ENCODE assay signal across 25 cellular contexts in the genomic region with DNA sequence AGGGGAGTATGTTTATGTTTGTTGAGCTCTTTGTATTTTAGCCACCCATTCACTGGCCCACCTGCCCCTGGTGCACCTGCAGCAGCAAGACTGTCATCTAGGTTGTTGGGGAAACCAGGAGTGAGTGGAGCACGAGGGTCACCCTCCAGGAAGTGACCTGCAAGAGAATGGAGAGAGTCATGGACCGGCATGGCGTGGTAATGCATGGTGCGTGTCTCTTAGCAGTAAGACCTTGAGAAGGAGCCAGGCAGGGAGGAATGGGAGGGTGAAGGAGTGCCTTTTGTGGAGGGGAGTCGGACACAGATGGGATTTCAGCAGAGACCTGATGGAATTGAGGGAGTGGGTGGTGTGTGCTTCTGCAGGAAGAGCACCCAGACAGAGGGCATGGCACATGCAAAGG. TPM values are rescaled to one million over a fixed set of nuclear protein-coding genes. Genes with fewer than 3 reads are reported as not detected.
A peak's percentile ranks its signal among the peaks of the same experiment; 100 is the strongest.
DNase-seq lines count a peak whose midpoint lies in the region; ATAC-seq, FAIRE-seq and TF ChIP-seq lines count a peak whose summit lies in the region.
"Had no signal": no experiment of that assay in that cellular context is flagged by ENCODE, and none has a peak within 500 bp of the region (broad histone marks: within the 10 kb centered on the region; RNA-seq: fewer than 3 reads in every experiment).

No MANE protein-coding gene starts in this region.

- POLR2A ChIA-PET in HepG2 (lab: Yijun Ruan, JAX): no interaction called here

- no peak for TF ChIP-seq CTCF in VCaP (conservative IDR thresholded peaks at IDR 0.05)
- TF ChIP-seq CTCF in stomach (IDR thresholded peaks at IDR 0.05): no peak
- TF ChIP-seq CTCF in ovary (IDR thresholded peaks at IDR 0.05): no peak
- no peak for TF ChIP-seq CTCF in HepG2 (CRISPR knock-in tag; IDR thresholded peaks at IDR 0.05)

- H3K9me3 ChIP-seq in stomach: peaks cover 0 to 24% (median 18%) of the 10 kb centered on the region in 4 donors
- H3K9me3 ChIP-seq in ovary: no peaks in the 10 kb centered on the region
- H3K9me3 ChIP-seq in HepG2 (ENCODE audit: low read length): peaks cover 8% of the 10 kb centered on the region

- H3K36me3 ChIP-seq in stomach (no peaks in the 10 kb centered on the region), ovary (no peaks in the 10 kb centered on the region), HepG2 (replicated peaks in 1 of 2; ENCODE audit: control insufficient read depth in 1 of 2, insufficient read depth in 2 of 2, low read length in 2 of 2) (no peaks in the 10 kb centered on the region)
- H3K36me3 ChIP-seq: gastrocnemius medialis, thoracic aorta had no signal

- TF ChIP-seq RAD21 in HepG2 (CRISPR knock-in tag; IDR thresholded peaks at IDR 0.05): no peak

- ATAC-seq in HepG2: no peak
- ATAC-seq: activated CD8-positive, alpha-beta T cell treated with anti-CD3 and anti-CD28 coated beads, Interleukin-2, amount 10 ng/mL, durations not matched to agents 7 days and 5 days; gastrocnemius medialis had no signal

- H2AFZ ChIP-seq in HepG2 (ENCODE audit: low read length): no peak overlapping the region

- H3K27ac ChIP-seq in VCaP (peak overlapping the region; percentile 90), stomach (peak overlapping the region in 4 of 5 donors; percentile 41 to 64 (median 48)), ovary (no peak overlapping the region), HepG2 (ENCODE audit: extremely low read length, insufficient read depth, low read length) (no peak overlapping the region)
- H3K27ac ChIP-seq: 22Rv1, gastrocnemius medialis, thoracic aorta had no signal

- no peak for FAIRE-seq in HepG2 (lab: Jason Lieb, UNC)
- FAIRE-seq: astrocyte had no signal

- DNase-seq in NCI-H1417 (lab: John Stamatoyannopoulos, UW) (peak in 2 of 3 experiments; percentile 45 to 75), NCI-H1417 treated with DMSO at 0.1 percent for 48 hours (lab: John Stamatoyannopoulos, UW) (no peak), NCI-H146 (lab: John Stamatoyannopoulos, UW) (peak; percentile 94), stomach (no peak), ovary (no peak), HepG2 (ENCODE audit: low spot score) (no peak)
- DNase-seq in stimulated activated CD4-positive, alpha-beta T cell treated with anti-CD3 and anti-CD28 coated beads, Interleukin-15, amount 100 ng/mL, for 24 hours: no peak
- DNase-seq: activated CD4-positive, alpha-beta T cell treated with anti-CD3 and anti-CD28 coated beads for 1 hour; activated CD8-positive, alpha-beta T cell treated with anti-CD3 and anti-CD28 coated beads, Interleukin-2, amount 10 ng/mL, durations not matched to agents 7 days and 5 days; activated effector memory CD4-positive, alpha-beta T cell treated with anti-CD3 and anti-CD28 coated beads, Interleukin-2, amount 50 U/mL, for 16 hours; activated naive CD8-positive, alpha-beta T cell treated with anti-CD3 and anti-CD28 coated beads for 36 hours; caudate nucleus; CD4-positive, alpha-beta memory T cell; dermis blood vessel endothelial cell; gastrocnemius medialis; left cardiac atrium; MV-4-11; NCI-H187 treated with DMSO at 0.1 percent for 48 hours; NCI-H82; stimulated activated naive CD4-positive, alpha-beta T cell treated with Interleukin-2 at 50 U/mL for 16 hours had no signal

- H3K4me2 ChIP-seq in HepG2 (ENCODE audit: low read depth, low read length): no peak overlapping the region
- H3K4me2 ChIP-seq: SK-N-SH had no signal

- in situ Hi-C loops in HepG2 (cut with HindIII; ENCODE audit: extremely low pct_ligation_motif_present, low pct_unique_long_range_greater_than_20kb): no loop called here

- WGBS in stomach, 5 donors: 71 to 75% (median 74%) methylated on average over 5 of the region's 5 CpGs
- 5 to 20% (median 5%) methylated on average over 5 of the region's 5 CpGs for WGBS in ovary, 3 donors
- 26% methylated on average over 5 of the region's 5 CpGs for WGBS in HepG2 (ENCODE audit: low lambda C conversion rate)

- peaks cover 0 to 18% (median 0%) of the 10 kb centered on the region in 3 donors for H3K27me3 ChIP-seq in stomach
- no peaks in the 10 kb centered on the region for H3K27me3 ChIP-seq in ovary
- H3K27me3 ChIP-seq in HepG2 (ENCODE audit: control insufficient read depth in 1 of 2, insufficient read depth in 2 of 2, low read length in 2 of 2): peaks cover 4 to 26% of the 10 kb centered on the region in 2 experiments; a peak in 4 of 5 replicates

- no TSS peak for BruUV-seq in HepG2 (replicated peaks; lab: Mats Ljungman, UMichigan)

- H3K4me3 ChIP-seq in stomach: no peak overlapping the region
- no peak overlapping the region for H3K4me3 ChIP-seq in ovary
- H3K4me3 ChIP-seq in HepG2 (replicated peaks in 1 of 3; ENCODE audit: insufficient read depth in 1 of 3, low read depth in 2 of 3, low read length in 3 of 3): no peak overlapping the region
- H3K4me3 ChIP-seq: gastrocnemius medialis, thoracic aorta had no signal

- H3K9ac ChIP-seq in HepG2 (ENCODE audit: insufficient read depth, low read depth, low read length): no peak overlapping the region
- H3K9ac ChIP-seq: SK-N-SH had no signal

- peaks cover 4% of the 10 kb centered on the region; the same call in 1 of the 2 replicates for H4K20me1 ChIP-seq in HepG2 (ENCODE audit: insufficient read depth, low read length)

- CTCF ChIA-PET in HepG2 (lab: Yijun Ruan, JAX; ENCODE audit: low intra/inter-chr PET ratio, low total read pairs): no interaction called here

- TF ChIP-seq EP300 in stomach (IDR thresholded peaks at IDR 0.05): no peak
- no peak for TF ChIP-seq EP300 in ovary (IDR thresholded peaks at IDR 0.05)
- TF ChIP-seq EP300 in HepG2 (IDR thresholded peaks at IDR 0.05; ENCODE audit: low read depth in 2 of 2, low read length in 2 of 2): no peak
- no peak for TF ChIP-seq EP300 in HepG2 (CRISPR knock-in tag; IDR thresholded peaks at IDR 0.05; ENCODE audit: borderline replicate concordance)

- H3K4me1 ChIP-seq in stomach (peaks cover 9 to 21% (median 14%) of the 10 kb centered on the region in 4 donors), ovary (ENCODE audit: insufficient read depth) (no peaks in the 10 kb centered on the region), HepG2 (ENCODE audit: insufficient read depth, low read length) (no peaks in the 10 kb centered on the region)
- H3K4me1 ChIP-seq: gastrocnemius medialis had no signal

- intact Hi-C loops in stomach (cut with DNase I; ENCODE audit: low total_unique reads) (no loop called here), ovary (cut with DNase I) (no loop called here), HepG2 (cut with micrococcal nuclease; ENCODE audit: unreplicated experiment) (no loop called here)

- no peaks in the 10 kb centered on the region for H3K79me2 ChIP-seq in HepG2 (ENCODE audit: insufficient read depth, low read length)

- TF ChIP-seq POLR2A in stomach (IDR thresholded peaks at IDR 0.05) (no peak), ovary (IDR thresholded peaks at IDR 0.05) (no peak), HepG2 (IDR thresholded peaks at IDR 0.05; ENCODE audit: insufficient read depth in 1 of 2, low read depth in 2 of 2, low read length in 2 of 2) (no peak)

RNA-seq across cellular contexts. Expression of a gene that starts 37.9 kb away (rescaled TPM):
- total RNA-seq in stomach (100 to 1,000 TPM in 1 of 5 donors, 10 to 100 TPM in 4; 12.1 to 155 (median 75.9) TPM), ovary (1 to 10 TPM; 1.4 to 9.7 (median 3.8) TPM), HepG2 (2016; rRNA removed; fragmentation: Illumina TruSeq; extraction: Trizol) (0.02 TPM in 1 of 2 replicates, not detected in the other)
- polyA plus RNA-seq in stomach (10 to 100 TPM; 29.3 to 55.8 (median 42.2) TPM), ovary (10 to 100 TPM in 1 of 2 donors, 1 to 10 TPM in 1; 2.5 to 17.2 TPM), HepG2 (2011; rRNA removed) (0.08 and 0.13 TPM in 2 replicates)
- not detected in 2 replicates for total RNA-seq in HepG2 (2016; cell fraction: cytosol; rRNA removed; fragmentation: Illumina TruSeq; extraction: Trizol; ENCODE audit: low read depth)
- not detected in 2 replicates for total RNA-seq in HepG2 (2016; cell fraction: insoluble cytoplasmic fraction; rRNA removed; fragmentation: Illumina TruSeq; extraction: Trizol)
- total RNA-seq in HepG2 (2016; cell fraction: membrane; rRNA removed; fragmentation: Illumina TruSeq; extraction: Trizol): not detected in 2 replicates
- not detected in 2 replicates for total RNA-seq in HepG2 (2016; cell fraction: nucleus; rRNA removed; fragmentation: Illumina TruSeq; extraction: Trizol)
- polyA plus RNA-seq in HepG2 (2011; cell fraction: cytosol; rRNA removed): 0.01 TPM in 1 of 2 replicates, not detected in the other
- polyA plus RNA-seq in HepG2 (2011; cell fraction: nucleus; rRNA removed): 0.09 TPM in 1 of 2 replicates, not detected in the other
- not detected in 2 replicates for polyA plus RNA-seq in HepG2 (2012)
- polyA plus RNA-seq in HepG2 (2016; cell fraction: cytosol; fragmentation: Illumina TruSeq; extraction: Trizol; ENCODE audit: low read depth): not detected in 2 replicates
- not detected in 2 replicates for polyA plus RNA-seq in HepG2 (2016; cell fraction: insoluble cytoplasmic fraction; fragmentation: Illumina TruSeq; extraction: Trizol; ENCODE audit: low read depth)
- polyA plus RNA-seq in HepG2 (2016; cell fraction: membrane; fragmentation: Illumina TruSeq; extraction: Trizol; ENCODE audit: low read depth): not detected in 2 replicates
- polyA plus RNA-seq in HepG2 (2016; cell fraction: nucleus; fragmentation: Illumina TruSeq; extraction: Trizol; ENCODE audit: insufficient read depth, low read depth): not detected in 2 replicates
- 0.06 and 1.8 TPM in 2 replicates for polyA minus RNA-seq in HepG2 (2011; rRNA and poly(A)+ RNA removed; ENCODE audit: low replicate concordance)
- polyA minus RNA-seq in HepG2 (2011; cell fraction: cytosol; rRNA and poly(A)+ RNA removed): not detected in 2 replicates
- 0.26 TPM in 1 of 2 replicates, not detected in the other for polyA minus RNA-seq in HepG2 (2011; cell fraction: nucleus; rRNA and poly(A)+ RNA removed)
- total RNA-seq: astrocyte had no signal

RNA-seq across cellular contexts. Expression of a gene that starts 38.4 kb away (rescaled TPM):
- total RNA-seq in stomach (10 to 100 TPM in 1 of 5 donors, under 1 TPM in 3, not detected in 1; 0.43 to 11.6 (median 0.50) TPM), ovary (under 1 TPM in 2 of 7 donors, not detected in 5; 0.08 to 0.11 TPM), HepG2 (2016; rRNA removed; fragmentation: Illumina TruSeq; extraction: Trizol) (not detected in 2 replicates)
- polyA plus RNA-seq in stomach (under 1 TPM; 0.15 to 0.61 (median 0.31) TPM), ovary (under 1 TPM in 1 of 2 donors, not detected in 1; 0.05 TPM), HepG2 (2011; rRNA removed) (0.05 and 0.12 TPM in 2 replicates)
- total RNA-seq in HepG2 (2016; cell fraction: cytosol; rRNA removed; fragmentation: Illumina TruSeq; extraction: Trizol; ENCODE audit: low read depth): not detected in 2 replicates
- total RNA-seq in HepG2 (2016; cell fraction: insoluble cytoplasmic fraction; rRNA removed; fragmentation: Illumina TruSeq; extraction: Trizol): not detected in 2 replicates
- total RNA-seq in HepG2 (2016; cell fraction: membrane; rRNA removed; fragmentation: Illumina TruSeq; extraction: Trizol): not detected in 2 replicates
- not detected in 2 replicates for total RNA-seq in HepG2 (2016; cell fraction: nucleus; rRNA removed; fragmentation: Illumina TruSeq; extraction: Trizol)
- polyA plus RNA-seq in HepG2 (2011; cell fraction: cytosol; rRNA removed): 0.01 and 0.05 TPM in 2 replicates
- 0.69 and 1.1 TPM in 2 replicates for polyA plus RNA-seq in HepG2 (2011; cell fraction: nucleus; rRNA removed)
- polyA plus RNA-seq in HepG2 (2012): 0.08 and 0.16 TPM in 2 replicates
- not detected in 2 replicates for polyA plus RNA-seq in HepG2 (2016; cell fraction: cytosol; fragmentation: Illumina TruSeq; extraction: Trizol; ENCODE audit: low read depth)
- polyA plus RNA-seq in HepG2 (2016; cell fraction: insoluble cytoplasmic fraction; fragmentation: Illumina TruSeq; extraction: Trizol; ENCODE audit: low read depth): not detected in 2 replicates
- polyA plus RNA-seq in HepG2 (2016; cell fraction: membrane; fragmentation: Illumina TruSeq; extraction: Trizol; ENCODE audit: low read depth): not detected in 2 replicates
- not detected in 2 replicates for polyA plus RNA-seq in HepG2 (2016; cell fraction: nucleus; fragmentation: Illumina TruSeq; extraction: Trizol; ENCODE audit: insufficient read depth, low read depth)
- polyA minus RNA-seq in HepG2 (2011; rRNA and poly(A)+ RNA removed; ENCODE audit: low replicate concordance): 0.05 and 0.06 TPM in 2 replicates
- polyA minus RNA-seq in HepG2 (2011; cell fraction: cytosol; rRNA and poly(A)+ RNA removed): not detected in 2 replicates
- polyA minus RNA-seq in HepG2 (2011; cell fraction: nucleus; rRNA and poly(A)+ RNA removed): 0.13 and 0.25 TPM in 2 replicates
- total RNA-seq: activated CD8-positive, alpha-beta T cell treated with anti-CD3 and anti-CD28 coated beads, Interleukin-2, amount 10 ng/mL, durations not matched to agents 7 days and 5 days; activated naive CD8-positive, alpha-beta T cell treated with anti-CD3 and anti-CD28 coated beads for 36 hours; astrocyte; dermis blood vessel endothelial cell; gastrocnemius medialis; left cardiac atrium; thoracic aorta had no signal
- polyA plus RNA-seq: CD4-positive, alpha-beta memory T cell; SK-N-SH had no signal

Comparison
In these comparisons a context has a peak if more than half of its experiments do, and no peak if none do; other contexts are left out.
1. DNase-seq: peak in NCI-H1417 (2 of 3) and NCI-H146 (single experiment); none in NCI-H1417 treated with DMSO at 0.1 percent for 48 hours (single experiment), stomach (single experiment), ovary (0 of 5), HepG2 (single experiment) and stimulated activated CD4-positive, alpha-beta T cell treated with anti-CD3 and anti-CD28 coated beads, Interleukin-15, amount 100 ng/mL, for 24 hours (single experiment).
2. H3K27ac ChIP-seq: peak in VCaP (single experiment) and stomach (4 of 5); none in ovary (0 of 2) and HepG2 (single experiment).